ENCODE assay signal across 25 cellular contexts in the genomic region with DNA sequence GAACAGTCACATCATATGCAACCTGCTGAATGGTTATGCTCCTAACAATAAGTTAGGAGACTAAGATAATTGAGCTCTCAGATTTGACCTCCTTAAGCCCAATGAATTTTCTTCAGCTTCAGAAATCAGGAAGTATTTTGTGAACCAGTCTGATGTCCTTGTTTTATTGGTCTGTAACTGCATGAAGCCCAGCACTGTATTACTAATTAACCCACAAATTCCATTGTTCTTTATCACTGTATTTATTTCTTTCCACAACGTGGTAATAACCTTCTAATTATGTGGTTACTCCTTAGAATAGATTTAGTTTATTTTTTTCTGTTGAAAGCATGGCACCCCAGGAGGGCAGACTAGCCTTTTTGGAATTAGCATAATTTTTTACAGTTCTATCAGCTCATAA. TPM values are rescaled to one million over a fixed set of nuclear protein-coding genes. Genes with fewer than 3 reads are reported as not detected.
DNase-seq lines count a peak whose midpoint lies in the region; ATAC-seq, FAIRE-seq and TF ChIP-seq lines count a peak whose summit lies in the region.
"Had no signal": no experiment of that assay in that cellular context is flagged by ENCODE, and none has a peak within 500 bp of the region (broad histone marks: within the 10 kb centered on the region; RNA-seq: fewer than 3 reads in every experiment).

No MANE protein-coding gene starts in this region.

- no peak for TF ChIP-seq CTCF in mammary epithelial cell (conservative IDR thresholded peaks at IDR 0.05 in 1 of 2, IDR thresholded peaks at IDR 0.05 in 1 of 2; ENCODE audit: extremely low read depth in 1 of 2, insufficient read depth in 1 of 2, low read depth in 1 of 2, low read length in 2 of 2)
- no peak for TF ChIP-seq CTCF in breast epithelium (IDR thresholded peaks at IDR 0.05)
- TF ChIP-seq CTCF in kidney (IDR thresholded peaks at IDR 0.05; ENCODE audit: borderline replicate concordance, extremely low read depth, insufficient read depth): no peak

- TF ChIP-seq POLR2A in breast epithelium (IDR thresholded peaks at IDR 0.05): no peak

- no peak for ATAC-seq in GM18511 (IDR thresholded peaks at IDR 0.05; ENCODE audit: unreplicated experiment)
- no peak for ATAC-seq in GM21528 (IDR thresholded peaks at IDR 0.05; ENCODE audit: low FRiP score, unreplicated experiment)
- ATAC-seq in HG02642 (IDR thresholded peaks at IDR 0.05; ENCODE audit: poor library complexity, unreplicated experiment): no peak
- no peak for ATAC-seq in GM18907 (IDR thresholded peaks at IDR 0.05; ENCODE audit: unreplicated experiment)

- in situ Hi-C loops in mammary epithelial cell (cut with MboI; ENCODE audit: low sequenced_read_pairs in 2 of 2): loop anchor here (10.0 to 25.0 kb wide), 2 partner anchors 225 to 418 kb away; a partner anchor contains a TSS

- peak; percentile 23 for FAIRE-seq in kidney (lab: Jason Lieb, UNC)
- FAIRE-seq: D721Med had no signal

- H3K4me1 ChIP-seq in mammary epithelial cell (ENCODE audit: insufficient read depth, low read length): peaks cover 14% of the 10 kb centered on the region
- peaks cover 0 to 5% of the 10 kb centered on the region in 2 donors for H3K4me1 ChIP-seq in breast epithelium
- H3K4me1 ChIP-seq in kidney (ENCODE audit: control insufficient read depth in 1 of 2, insufficient read depth in 1 of 2, low read depth in 1 of 2, low read length in 2 of 2): peaks cover 0 to 6% of the 10 kb centered on the region in 2 donors

- no peaks in the 10 kb centered on the region for H3K9me3 ChIP-seq in mammary epithelial cell (replicated peaks; ENCODE audit: insufficient read depth, low read length)
- no peaks in the 10 kb centered on the region for H3K9me3 ChIP-seq in breast epithelium
- no peaks in the 10 kb centered on the region for H3K9me3 ChIP-seq in kidney (ENCODE audit: control insufficient read depth in 1 of 2, low read length in 2 of 2)

- H3K36me3 ChIP-seq in mammary epithelial cell (ENCODE audit: insufficient read depth, low read length) (no peaks in the 10 kb centered on the region), breast epithelium (no peaks in the 10 kb centered on the region), kidney (ENCODE audit: control insufficient read depth in 1 of 2, insufficient read depth in 2 of 2, low read length in 2 of 2) (no peaks in the 10 kb centered on the region)

- peak overlapping the region; percentile 3 for H3K4me2 ChIP-seq in mammary epithelial cell (ENCODE audit: insufficient read depth, low read depth, low read length)

- H3K79me2 ChIP-seq in mammary epithelial cell (ENCODE audit: insufficient read depth, low read length): no peaks in the 10 kb centered on the region

- H3K27ac ChIP-seq in mammary epithelial cell (ENCODE audit: insufficient read depth, low read depth, low read length) (no peak overlapping the region), breast epithelium (no peak overlapping the region), kidney (ENCODE audit: low read depth in 2 of 2, low read length in 2 of 2) (no peak overlapping the region)
- H3K27ac ChIP-seq: 22Rv1, C4-2B, HL-60 had no signal

- H2AFZ ChIP-seq in mammary epithelial cell (ENCODE audit: low read depth, low read length): no peak overlapping the region

- intact Hi-C loops in mammary epithelial cell (cut with micrococcal nuclease) (no loop called here), breast epithelium (cut with DNase I; ENCODE audit: low total_unique reads) (no loop called here), kidney (cut with DNase I) (no loop called here)

- DNase-seq in mammary epithelial cell (peak; percentile 42), breast epithelium (ENCODE audit: low spot score in 2 of 2) (no peak), SW480 (ENCODE audit: low spot score) (peak; percentile 32), kidney (no peak)
- DNase-seq: CD8-positive, alpha-beta memory T cell; H7; HFFc6; KBM-7; NCI-H1092 treated with DMSO at 0.1 percent for 48 hours; NCI-H2029 treated with DMSO at 0.1 percent for 48 hours; NCI-H226; NCI-H510A treated with DMSO at 0.1 percent for 48 hours; NCI-H748 treated with DMSO at 0.1 percent for 48 hours; RPMI8226; SHP77; SW 1271 had no signal

- 7% methylated on average over 1 of the region's 1 CpG for WGBS in mammary epithelial cell (ENCODE audit: low coverage, missing lambda C conversion rate)

- H3K9ac ChIP-seq in mammary epithelial cell (ENCODE audit: insufficient read depth, low read length) (no peak overlapping the region), kidney (ENCODE audit: low read length in 2 of 2) (no peak overlapping the region)

- CTCF ChIA-PET in mammary epithelial cell (lab: Charles Lee; ENCODE audit: low non-redundant PET): no interaction called here

- dilution Hi-C loops in mammary epithelial cell (cut with HindIII; ENCODE audit: low sequenced_read_pairs): no loop called here

- H3K4me3 ChIP-seq in mammary epithelial cell (replicated peaks in 1 of 3; ENCODE audit: insufficient read depth in 1 of 3, low read depth in 2 of 3, low read length in 3 of 3) (no peak overlapping the region), breast epithelium (no peak overlapping the region), kidney (ENCODE audit: low read length in 2 of 2) (no peak overlapping the region)

- BruUV-seq in mammary epithelial cell (replicated peaks; lab: Mats Ljungman, UMichigan): no TSS peak

- H3K27me3 ChIP-seq in mammary epithelial cell (ENCODE audit: insufficient read depth, low read length): no peaks in the 10 kb centered on the region
- H3K27me3 ChIP-seq in breast epithelium: no peaks in the 10 kb centered on the region

- no peaks in the 10 kb centered on the region for H4K20me1 ChIP-seq in mammary epithelial cell (ENCODE audit: insufficient read depth, low read length)

RNA-seq across cellular contexts. Expression of a gene that starts 3.9 kb away (rescaled TPM):
- total RNA-seq in mammary epithelial cell (10 to 100 TPM in 1 of 2 donors, 1 to 10 TPM in 1; 6.4 to 53.8 TPM), breast epithelium (10 to 100 TPM in 2 of 3 donors, 1 to 10 TPM in 1; 5.1 to 87.4 (median 19.3) TPM), kidney (35.1 TPM)
- polyA plus RNA-seq in mammary epithelial cell (4.1 TPM), kidney (ENCODE audit: insufficient read depth, low read depth, low replicate concordance) (18.4 TPM)
- 3.3 TPM for polyA minus RNA-seq in mammary epithelial cell
- total RNA-seq: OCI-LY7 had no signal

RNA-seq across cellular contexts. Expression of a gene that starts 59.6 kb away (rescaled TPM):
- 1 to 10 TPM; 5.5 to 8.3 TPM for total RNA-seq in mammary epithelial cell
- 8.4 TPM for polyA plus RNA-seq in mammary epithelial cell
- polyA minus RNA-seq in mammary epithelial cell: 2.1 TPM
- 1 to 10 TPM; 5.6 to 6.2 (median 5.9) TPM for total RNA-seq in breast epithelium
- total RNA-seq in kidney: 2.6 TPM
- polyA plus RNA-seq in kidney (ENCODE audit: insufficient read depth, low read depth, low replicate concordance): 4.6 TPM
- total RNA-seq: CD8-positive, alpha-beta memory T cell; OCI-LY7 had no signal
- polyA plus RNA-seq: CD8-positive, alpha-beta memory T cell had no signal

Comparison
In these comparisons a context has a peak if more than half of its experiments do, and no peak if none do; other contexts are left out.
1. DNase-seq: peak in mammary epithelial cell (single experiment) and SW480 (single experiment); none in breast epithelium (0 of 2) and kidney (single experiment).